In genomic region chr16:74666425-74667214, GRCh38 we compare ENCODE assay signal across 1 cellular context.
TF ChIP-seq lines count a peak whose summit lies in the region.

TSS of gene RFWD3 (minus strand) at chr16:74666877. CDS start at chr16:74661449, 5,428 bp downstream.

TF ChIP-seq in HepG2, 621 proteins besides CTCF, POLR2A, EP300 and RAD21 (continued from another document and continues in another):
- TF ChIP-seq AFF4 (CRISPR knock-in tag; IDR thresholded peaks at IDR 0.05) (no peak), FOXJ3 (CRISPR knock-in tag; IDR thresholded peaks at IDR 0.05; ENCODE audit: borderline replicate concordance) (peak; percentile 38; the same call in 1 of the 2 replicates), XBP1 (CRISPR knock-in tag; IDR thresholded peaks at IDR 0.05) (0 out of 2 replicates have a peak, but pooled peaks have one; percentile 68), ZNF580 (CRISPR knock-in tag; IDR thresholded peaks at IDR 0.05; ENCODE audit: borderline replicate concordance, low read depth) (peak; percentile 80), FOSL2 (CRISPR knock-in tag; IDR thresholded peaks at IDR 0.05) (no peak), ZFP36 (IDR thresholded peaks at IDR 0.05; ENCODE audit: borderline replicate concordance, low read depth, low read length, partially characterized antibody) (no peak), AHR (CRISPR knock-in tag; IDR thresholded peaks at IDR 0.05) (0 out of 2 replicates have a peak, but pooled peaks have one; percentile 58), SNAPC2 (CRISPR knock-in tag; IDR thresholded peaks at IDR 0.05) (peak; percentile 0; the same call in 1 of the 2 replicates), NFE2L2 (IDR thresholded peaks at IDR 0.05; ENCODE audit: low read length) (no peak), MIXL1 (CRISPR knock-in tag; IDR thresholded peaks at IDR 0.05) (peak; percentile 38), ZNF263 (CRISPR knock-in tag; IDR thresholded peaks at IDR 0.05) (0 out of 2 replicates have a peak, but pooled peaks have one; percentile 50), GATAD2A (CRISPR knock-in tag; IDR thresholded peaks at IDR 0.05) (peak; percentile 48; the same call in 1 of the 2 replicates), SMYD3 (CRISPR knock-in tag; IDR thresholded peaks at IDR 0.05) (peak; percentile 33; the same call in 1 of the 2 replicates), SOX13 (IDR thresholded peaks at IDR 0.05) (no peak), SOX13 (CRISPR knock-in tag; conservative IDR thresholded peaks at IDR 0.05 in 1 of 2, IDR thresholded peaks at IDR 0.05 in 1 of 2) (peak in 1 of 2 experiments; percentile 22; a peak in 1 of 4 replicates), ZSCAN21 (CRISPR knock-in tag; IDR thresholded peaks at IDR 0.05; ENCODE audit: borderline replicate concordance) (peak; percentile 88), ZBTB2 (CRISPR knock-in tag; IDR thresholded peaks at IDR 0.05; ENCODE audit: low read depth) (0 out of 2 replicates have a peak, but pooled peaks have one; percentile 36), GLI4 (CRISPR knock-in tag; IDR thresholded peaks at IDR 0.05; ENCODE audit: borderline replicate concordance) (peak; percentile 87; the same call in 1 of the 2 replicates), REL (CRISPR knock-in tag; conservative IDR thresholded peaks at IDR 0.05) (no peak), TGIF2 (CRISPR knock-in tag; IDR thresholded peaks at IDR 0.05) (peak; percentile 77), LCORL (IDR thresholded peaks at IDR 0.05) (0 out of 2 replicates have a peak, but pooled peaks have one; percentile 37), LCORL (CRISPR knock-in tag; IDR thresholded peaks at IDR 0.05) (no peak), ZNF782 (CRISPR knock-in tag; IDR thresholded peaks at IDR 0.05; ENCODE audit: borderline replicate concordance) (peak; percentile 87), THYN1 (CRISPR knock-in tag; IDR thresholded peaks at IDR 0.05; ENCODE audit: borderline replicate concordance, low read depth) (no peak), RELA (CRISPR knock-in tag; IDR thresholded peaks at IDR 0.05) (0 out of 2 replicates have a peak, but pooled peaks have one; percentile 33), FLYWCH1 (CRISPR knock-in tag; IDR thresholded peaks at IDR 0.05) (no peak), NFRKB (IDR thresholded peaks at IDR 0.05) (no peak), ZBTB1 (CRISPR knock-in tag; IDR thresholded peaks at IDR 0.05; ENCODE audit: borderline replicate concordance) (no peak), TMF1 (CRISPR knock-in tag; IDR thresholded peaks at IDR 0.05; ENCODE audit: low read depth) (no peak), SETDB1 (CRISPR knock-in tag; IDR thresholded peaks at IDR 0.05; ENCODE audit: borderline replicate concordance) (no peak), ZNF556 (CRISPR knock-in tag; IDR thresholded peaks at IDR 0.05; ENCODE audit: borderline replicate concordance) (peak; percentile 93; the same call in 1 of the 2 replicates), HNRNPLL (IDR thresholded peaks at IDR 0.05; ENCODE audit: low read depth, low read length, poor library complexity, severe bottlenecking) (peak; percentile 89), ZNF275 (CRISPR knock-in tag; IDR thresholded peaks at IDR 0.05; ENCODE audit: borderline replicate concordance) (peak; percentile 81; the same call in 1 of the 2 replicates), REPIN1 (CRISPR knock-in tag; IDR thresholded peaks at IDR 0.05; ENCODE audit: borderline replicate concordance, low read depth) (peak; percentile 72; the same call in 1 of the 2 replicates), ETS1 (CRISPR knock-in tag; IDR thresholded peaks at IDR 0.05) (no peak), DZIP1 (CRISPR knock-in tag; IDR thresholded peaks at IDR 0.05) (peak; percentile 38; the same call in 1 of the 2 replicates), ZNF709 (CRISPR knock-in tag; IDR thresholded peaks at IDR 0.05) (no peak), ZNF737 (CRISPR knock-in tag; IDR thresholded peaks at IDR 0.05; ENCODE audit: borderline replicate concordance) (0 out of 2 replicates have a peak, but pooled peaks have one; percentile 29), CENPBD1 (CRISPR knock-in tag; IDR thresholded peaks at IDR 0.05; ENCODE audit: borderline replicate concordance, low read depth) (no peak), SNAPC4 (CRISPR knock-in tag; IDR thresholded peaks at IDR 0.05) (peak; percentile 79), ZZZ3 (CRISPR knock-in tag; IDR thresholded peaks at IDR 0.05; ENCODE audit: borderline replicate concordance) (peak; percentile 89; the same call in 1 of the 2 replicates), ZBTB4 (CRISPR knock-in tag; IDR thresholded peaks at IDR 0.05; ENCODE audit: borderline replicate concordance) (no peak; the same call in 1 of the 2 replicates)
